ENCODE assay signal across 8 cellular contexts in the genomic region with DNA sequence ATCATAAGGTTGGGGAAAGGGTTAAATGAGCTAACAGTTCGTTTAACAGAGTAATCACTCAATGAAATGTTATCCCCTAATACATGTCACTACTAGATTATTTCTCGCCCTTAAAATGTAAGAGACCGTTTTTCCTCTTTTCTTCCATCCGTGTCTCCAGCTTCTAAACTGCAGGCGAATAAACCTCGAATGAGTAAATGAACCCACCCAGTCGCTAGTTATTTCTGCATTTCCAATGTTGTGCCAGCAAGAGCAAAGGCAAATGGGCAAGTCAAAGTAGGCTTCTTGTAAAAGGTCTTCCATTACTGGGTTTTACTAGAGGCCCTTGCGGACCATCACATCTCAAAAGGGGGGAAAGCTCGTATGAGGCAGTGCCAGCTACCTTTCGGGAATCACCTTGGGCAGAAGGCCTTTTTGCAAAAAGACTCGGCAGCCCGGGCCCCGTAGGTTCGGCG. TPM values are rescaled to one million over a fixed set of nuclear protein-coding genes. Genes with fewer than 3 reads are reported as not detected.
DNase-seq lines count a peak whose midpoint lies in the region; ATAC-seq and TF ChIP-seq lines count a peak whose summit lies in the region.

No MANE protein-coding gene starts in this region.

- in situ Hi-C loops in brain microvascular endothelial cell (cut with HindIII; ENCODE audit: low pct_ligation_motif_present, low sequenced_read_pairs) = no loop called here

- H3K9me3 ChIP-seq in CD4-positive, alpha-beta memory T cell (ENCODE audit: control insufficient read depth in 1 of 2, low read length in 2 of 2) = no peaks in the 10 kb centered on the region
- H3K9me3 ChIP-seq in muscle layer of colon (ENCODE audit: low read length) = no peaks in the 10 kb centered on the region

- CTCF ChIA-PET in CD4-positive, alpha-beta memory T cell (lab: Charles Lee; ENCODE audit: partially characterized antibody) = interaction anchor here (0.8 to 2.4 kb wide), 10 partner anchors 9 to 289 kb away, joined by 3 to 10 read pairs (median 4); a partner anchor contains a TSS

- H3K36me3 ChIP-seq in CD4-positive, alpha-beta memory T cell (ENCODE audit: insufficient read depth, low read length) = no peaks in the 10 kb centered on the region
- no peaks in the 10 kb centered on the region for H3K36me3 ChIP-seq in brain microvascular endothelial cell (replicated peaks)
- H3K36me3 ChIP-seq in muscle layer of colon (ENCODE audit: insufficient read depth, low read length) = no peaks in the 10 kb centered on the region

- H3K27me3 ChIP-seq in CD4-positive, alpha-beta memory T cell (ENCODE audit: insufficient read depth, low read length) = no peaks in the 10 kb centered on the region
- H3K27me3 ChIP-seq in brain microvascular endothelial cell (replicated peaks) (no peaks in the 10 kb centered on the region), muscle layer of colon (ENCODE audit: control insufficient read depth in 1 of 2, insufficient read depth in 2 of 2, low read length in 2 of 2) (no peaks in the 10 kb centered on the region)

- peaks cover 0 to 12% of the 10 kb centered on the region in 2 donors for H3K36me3 Mint-ChIP-seq in CD4-positive, alpha-beta memory T cell

- peak overlapping the region; percentile 86 to 94 (median 91) for H3K27ac Mint-ChIP-seq in CD4-positive, alpha-beta memory T cell

- peak overlapping the region; percentile 53 to 55 for H3K4me3 ChIP-seq in CD4-positive, alpha-beta memory T cell (ENCODE audit: low read length in 2 of 2)
- H3K4me3 ChIP-seq in brain microvascular endothelial cell (ENCODE audit: low read depth, low read length) (peak overlapping the region; percentile 84), muscle layer of colon (ENCODE audit: low read depth in 1 of 2, low read length in 2 of 2) (peak overlapping the region; percentile 83 to 96)

- peak in 1 of 5 donors; percentile 8 for DNase-seq in CD4-positive, alpha-beta memory T cell
- DNase-seq in brain microvascular endothelial cell (no peak), GM10266 (ENCODE audit: extremely low spot score) (no peak), DMS79 treated with DMSO at 0.1 percent for 48 hours (lab: John Stamatoyannopoulos, UW) (no peak)
- DNase-seq in activated CD4-positive, alpha-beta T cell treated with anti-CD3 and anti-CD28 coated beads, Interleukin-2, amount 50 U/mL, for 48 hours = no peak

- ATAC-seq in HG03175 (IDR thresholded peaks at IDR 0.05; ENCODE audit: unreplicated experiment) (peak; percentile 6), GM18519 (IDR thresholded peaks at IDR 0.05; ENCODE audit: low FRiP score, unreplicated experiment) (no peak)

- TF ChIP-seq CTCF in brain microvascular endothelial cell (IDR thresholded peaks at IDR 0.05; ENCODE audit: low read depth, low read length, missing control alignments) (no peak), GM10266 (IDR thresholded peaks at IDR 0.05; ENCODE audit: control insufficient read depth, insufficient read depth, low read depth, missing control alignments) (no peak)

- peak overlapping the region; percentile 82 for H3K27ac ChIP-seq in CD4-positive, alpha-beta memory T cell (ENCODE audit: low read depth, low read length)
- H3K27ac ChIP-seq in brain microvascular endothelial cell = peak overlapping the region; percentile 66
- peak overlapping the region; percentile 93 for H3K27ac ChIP-seq in muscle layer of colon (ENCODE audit: low read depth, low read length)

- H3K9me3 Mint-ChIP-seq in CD4-positive, alpha-beta memory T cell = no peaks in the 10 kb centered on the region

- intact Hi-C loops in CD4-positive, alpha-beta memory T cell (cut with micrococcal nuclease) = loop anchor here (1.0 to 10.0 kb wide), 4 partner anchors 16 to 852 kb away; a partner anchor contains a TSS

- H3K9ac ChIP-seq in muscle layer of colon (ENCODE audit: low read length) = peak overlapping the region; percentile 47

- peaks cover 0 to 1% of the 10 kb centered on the region in 2 donors for H3K27me3 Mint-ChIP-seq in CD4-positive, alpha-beta memory T cell

- H3K4me1 Mint-ChIP-seq in CD4-positive, alpha-beta memory T cell = peaks cover 41 to 54% (median 47%) of the 10 kb centered on the region in 4 donors

- peak overlapping the region; percentile 80 to 92 (median 88) for H3K4me3 Mint-ChIP-seq in CD4-positive, alpha-beta memory T cell

- POLR2A ChIA-PET in CD4-positive, alpha-beta memory T cell (lab: Charles Lee; ENCODE audit: partially characterized antibody) = interaction anchor here (0.8 to 3.4 kb wide), 14 partner anchors 10 to 621 kb away, joined by 3 to 50 read pairs (median 6); a partner anchor contains a TSS

- H3K4me1 ChIP-seq in CD4-positive, alpha-beta memory T cell (ENCODE audit: insufficient read depth, low read length) = peaks cover 49% of the 10 kb centered on the region
- H3K4me1 ChIP-seq in muscle layer of colon (ENCODE audit: insufficient read depth, low read length) = peaks cover 14% of the 10 kb centered on the region

RNA-seq across cellular contexts. Expression of a gene that starts 0.4 kb away (rescaled TPM):
- total RNA-seq in CD4-positive, alpha-beta memory T cell = 10 to 100 TPM; 25.5 to 29.7 TPM
- polyA plus RNA-seq in CD4-positive, alpha-beta memory T cell = 10 to 100 TPM; 27.0 to 38.4 TPM
